9 cellular contexts compared by ENCODE assay signal in the genomic region with DNA sequence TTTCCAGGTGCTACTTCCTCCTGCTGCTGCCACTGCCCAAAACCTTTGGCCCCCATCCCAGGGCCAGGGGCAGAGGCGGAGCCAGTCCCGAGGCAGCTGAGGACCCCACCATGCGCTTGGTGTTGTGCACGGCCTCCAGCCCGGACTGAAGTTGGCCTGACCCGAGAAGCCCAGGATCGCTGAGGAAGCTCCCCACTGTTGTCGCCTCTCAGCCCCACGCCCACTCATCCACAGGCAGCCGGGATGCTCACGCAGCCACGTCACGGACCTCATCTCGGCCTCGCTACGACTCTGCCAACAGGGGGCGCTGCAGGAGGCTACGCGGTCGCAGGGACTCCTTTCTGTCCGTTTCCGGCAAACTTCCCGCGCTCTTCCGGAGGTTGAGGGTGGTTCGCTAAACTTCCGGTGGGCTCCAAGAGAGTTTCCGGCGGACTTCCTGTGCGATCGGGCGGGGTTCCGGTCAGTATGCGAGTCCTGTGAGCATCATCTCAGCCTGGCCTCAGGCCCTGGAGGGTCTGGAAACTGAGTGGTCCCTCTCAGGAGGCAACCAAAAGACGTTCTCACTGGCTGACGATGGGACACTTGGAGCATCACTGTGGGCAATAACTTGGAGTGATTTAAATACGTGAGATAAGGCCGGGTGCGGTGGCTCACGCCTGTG. TPM values are rescaled to one million over a fixed set of nuclear protein-coding genes. Genes with fewer than 3 reads are reported as not detected.
DNase-seq lines count a peak whose midpoint lies in the region; ATAC-seq and TF ChIP-seq lines count a peak whose summit lies in the region.
"Had no signal": no experiment of that assay in that cellular context is flagged by ENCODE, and none has a peak within 500 bp of the region (broad histone marks: within the 10 kb centered on the region; RNA-seq: fewer than 3 reads in every experiment).

No MANE protein-coding gene starts in this region.

- H4K20me1 ChIP-seq in Loucy (ENCODE audit: insufficient read depth, low read length, poor library complexity, severe bottlenecking), result no peaks in the 10 kb centered on the region

- DNase-seq in AG09319 (ENCODE audit: extremely low read depth, low read depth), result no peak
- DNase-seq in activated CD8-positive, alpha-beta memory T cell treated with anti-CD3 and anti-CD28 coated beads for 48 hours (ENCODE audit: low read depth in 2 of 3, low spot score in 2 of 3), result peak; percentile 66 to 87 (median 81)
- peak; percentile 65 for DNase-seq in endothelial cell (ENCODE audit: low spot score)
- DNase-seq in nephron progenitor cell, result peak; percentile 59
- peak in 1 of 2 donors; percentile 76 for DNase-seq in suprapubic skin (ENCODE audit: low spot score in 2 of 2)
- no peak for DNase-seq in DMS79 treated with DMSO at 0.1 percent for 48 hours (lab: John Stamatoyannopoulos, UW)

- H3K9me3 Mint-ChIP-seq in endothelial cell (ENCODE audit: unreplicated experiment) (no peaks in the 10 kb centered on the region), nephron progenitor cell (no peaks in the 10 kb centered on the region)

- peaks cover 4% of the 10 kb centered on the region for H3K4me1 Mint-ChIP-seq in endothelial cell (ENCODE audit: unreplicated experiment)
- no peaks in the 10 kb centered on the region for H3K4me1 Mint-ChIP-seq in nephron progenitor cell

- ATAC-seq in HG03342 (IDR thresholded peaks at IDR 0.05; ENCODE audit: unreplicated experiment), result no peak
- ATAC-seq: left colon had no signal

- TF ChIP-seq POLR2A in suprapubic skin (IDR thresholded peaks at IDR 0.05), result no peak

- H3K27ac Mint-ChIP-seq in endothelial cell (ENCODE audit: unreplicated experiment) (peak overlapping the region; percentile 39), nephron progenitor cell (no peak overlapping the region)

- H3K27me3 Mint-ChIP-seq in endothelial cell (ENCODE audit: unreplicated experiment), result peaks cover 6% of the 10 kb centered on the region
- peaks cover 66% of the 10 kb centered on the region for H3K27me3 Mint-ChIP-seq in nephron progenitor cell (ENCODE audit: low read depth, poor library complexity)

- H3K36me3 Mint-ChIP-seq in endothelial cell (ENCODE audit: low read depth, unreplicated experiment), result peaks cover 2% of the 10 kb centered on the region
- no peaks in the 10 kb centered on the region for H3K36me3 Mint-ChIP-seq in nephron progenitor cell (ENCODE audit: low read depth)

- H3K27ac ChIP-seq in suprapubic skin, result no peak overlapping the region

- H3K9me2 ChIP-seq in Loucy (replicated peaks; ENCODE audit: low read depth, low read length), result no peaks in the 10 kb centered on the region

- no peak overlapping the region for H3K4me2 ChIP-seq in Loucy (ENCODE audit: low read depth, low read length, poor library complexity, severe bottlenecking)

- no peak overlapping the region for H3K9ac ChIP-seq in Loucy (ENCODE audit: low read depth, low read length, poor library complexity, severe bottlenecking)

- H3F3A ChIP-seq in Loucy (ENCODE audit: low read depth), result no peaks in the 10 kb centered on the region

- no peak overlapping the region for H3K4me3 Mint-ChIP-seq in endothelial cell (ENCODE audit: unreplicated experiment)
- H3K4me3 Mint-ChIP-seq in nephron progenitor cell, result no peak overlapping the region

- TF ChIP-seq EP300 in suprapubic skin (IDR thresholded peaks at IDR 0.05), result no peak

- H2AFZ ChIP-seq in Loucy (ENCODE audit: low read length), result no peak overlapping the region

- no peaks in the 10 kb centered on the region for H3K36me3 ChIP-seq in Loucy (ENCODE audit: insufficient read depth, low read length)
- H3K36me3 ChIP-seq in suprapubic skin, result no peaks in the 10 kb centered on the region

- H3K4me1 ChIP-seq in Loucy (ENCODE audit: insufficient read depth, low read length, poor library complexity, severe bottlenecking) (no peaks in the 10 kb centered on the region), suprapubic skin (peaks cover 10% of the 10 kb centered on the region)

- H3K4me3 ChIP-seq in Loucy (ENCODE audit: low read length, poor library complexity, severe bottlenecking) (no peak overlapping the region), suprapubic skin (peak overlapping the region; percentile 26)

- WGBS in suprapubic skin, result 50% methylated on average over 17 of the region's 40 CpGs

- peak; percentile 37 for TF ChIP-seq CTCF in AG09319 (IDR thresholded peaks at IDR 0.05; ENCODE audit: low read depth, low read length)
- peak; percentile 54 for TF ChIP-seq CTCF in Loucy (conservative IDR thresholded peaks at IDR 0.05; ENCODE audit: low read length)
- TF ChIP-seq CTCF in endothelial cell (IDR thresholded peaks at IDR 0.05; ENCODE audit: unreplicated experiment), result peak; percentile 72
- peak; percentile 34 for TF ChIP-seq CTCF in nephron progenitor cell (IDR thresholded peaks at IDR 0.05)
- TF ChIP-seq CTCF in suprapubic skin (IDR thresholded peaks at IDR 0.05), result peak in 1 of 2 donors; percentile 47

- H3K9me3 ChIP-seq in Loucy (ENCODE audit: insufficient read depth, low read depth, low read length), result no peaks in the 10 kb centered on the region
- H3K9me3 ChIP-seq in suprapubic skin, result no peaks in the 10 kb centered on the region

- H3K27me3 ChIP-seq in Loucy (ENCODE audit: insufficient read depth, low read length, poor library complexity, severe bottlenecking) (no peaks in the 10 kb centered on the region), suprapubic skin (peaks cover 15% of the 10 kb centered on the region)

- H3K79me2 ChIP-seq in Loucy (ENCODE audit: insufficient read depth, low read length), result no peaks in the 10 kb centered on the region

RNA-seq across cellular contexts. Expression of a gene that starts 12.4 kb away (rescaled TPM):
- total RNA-seq in endothelial cell (ENCODE audit: unreplicated experiment) (1.3 TPM), suprapubic skin (10 to 100 TPM; 17.7 to 80.5 (median 23.4) TPM)

RNA-seq across cellular contexts. Expression of a gene that starts 15.5 kb away (rescaled TPM):
- 0.59 TPM for total RNA-seq in endothelial cell (ENCODE audit: unreplicated experiment)
- 1 to 10 TPM; 1.7 to 8.7 (median 6.7) TPM for total RNA-seq in suprapubic skin

RNA-seq across cellular contexts. Expression of a gene that starts 25.4 kb away (rescaled TPM):
- total RNA-seq in endothelial cell (ENCODE audit: unreplicated experiment), result not detected
- total RNA-seq in suprapubic skin, result 1 to 10 TPM in 2 of 4 donors, under 1 TPM in 1, not detected in 1; 0.87 to 7.6 (median 1.3) TPM

RNA-seq across cellular contexts. Expression of a gene that starts 40.5 kb away (rescaled TPM):
- total RNA-seq in endothelial cell (ENCODE audit: unreplicated experiment) (24.9 TPM), suprapubic skin (10 to 100 TPM; 31.5 to 42.1 (median 34.7) TPM)

RNA-seq across cellular contexts. Expression of a gene that starts 44.2 kb away (rescaled TPM):
- total RNA-seq in endothelial cell (ENCODE audit: unreplicated experiment), result not detected
- total RNA-seq in suprapubic skin, result not detected
- total RNA-seq: left colon had no signal

Comparison
In these comparisons a context has a peak if more than half of its experiments do, and no peak if none do; other contexts are left out.
1. DNase-seq: peak in activated CD8-positive, alpha-beta memory T cell treated with anti-CD3 and anti-CD28 coated beads for 48 hours (3 of 3), endothelial cell (single experiment) and nephron progenitor cell (single experiment); none in AG09319 (single experiment) and DMS79 treated with DMSO at 0.1 percent for 48 hours (single experiment).